ENCODE assay signal across 26 cellular contexts in genomic region chr2:63628543-63628942, GRCh38.
"Had no signal": no experiment of that assay in that cellular context is flagged by ENCODE, and none has a peak within 500 bp of the region (broad histone marks: within the 10 kb centered on the region; RNA-seq: fewer than 3 reads in every experiment).

No MANE protein-coding gene starts in this region.

- DNase-seq: activated CD4-positive, alpha-beta T cell treated with anti-CD3 and anti-CD28 coated beads, Interleukin-2, amount 10 ng/mL, durations not matched to agents 24 days and 14 days; activated CD4-positive, alpha-beta T cell treated with anti-CD3 and anti-CD28 coated beads, Interleukin-2, amount 50 U/mL, for 4 hours; activated CD8-positive, alpha-beta T cell treated with anti-CD3 and anti-CD28 coated beads for 36 hours; activated gamma-delta T cell; activated naive CD4-positive, alpha-beta T cell treated with Interleukin-2 at 50 U/mL for 16 hours; activated naive CD8-positive, alpha-beta T cell treated with anti-CD3 and anti-CD28 coated beads, Interleukin-2, amount 10 ng/mL, durations not matched to agents 7 days and 5 days; activated T-cell treated with anti-CD3 and anti-CD28 coated beads, Interleukin-2, amount 50 U/mL, for 24 hours; amygdala; Kasumi-1; MG63; MV-4-11; NCI-H1092; NCI-H1436 treated with DMSO at 0.1 percent for 48 hours; NCI-H1694 treated with DMSO at 0.1 percent for 48 hours; NCI-H2029; NCI-H2171; NCI-H524; NK-92 treated with Interleukin-12 subunit alpha and Interleukin-12 subunit beta, amount 100 ng/mL, for 24 hours; PC-3; Peyer's patch; RPMI8226; SIG-M5; T1000 had no signal

- H3K27ac ChIP-seq: ascending aorta, cardiac muscle cell, Peyer's patch, SK-N-MC had no signal

- H3K27me3 ChIP-seq: ascending aorta, cardiac muscle cell, MG63, Peyer's patch had no signal

- H3K4me1 ChIP-seq: ascending aorta, Peyer's patch had no signal

- H3K9me3 ChIP-seq: MG63 had no signal

- H3K36me3 ChIP-seq: ascending aorta, cardiac muscle cell, MG63, Peyer's patch had no signal

- ATAC-seq: activated CD8-positive, alpha-beta T cell treated with anti-CD3 and anti-CD28 coated beads for 36 hours; PC-3 had no signal

- H3K4me3 ChIP-seq: ascending aorta, cardiac muscle cell, MG63, Peyer's patch, SK-N-MC had no signal
